ENCODE assay signal across 8 cellular contexts in the genomic region with DNA sequence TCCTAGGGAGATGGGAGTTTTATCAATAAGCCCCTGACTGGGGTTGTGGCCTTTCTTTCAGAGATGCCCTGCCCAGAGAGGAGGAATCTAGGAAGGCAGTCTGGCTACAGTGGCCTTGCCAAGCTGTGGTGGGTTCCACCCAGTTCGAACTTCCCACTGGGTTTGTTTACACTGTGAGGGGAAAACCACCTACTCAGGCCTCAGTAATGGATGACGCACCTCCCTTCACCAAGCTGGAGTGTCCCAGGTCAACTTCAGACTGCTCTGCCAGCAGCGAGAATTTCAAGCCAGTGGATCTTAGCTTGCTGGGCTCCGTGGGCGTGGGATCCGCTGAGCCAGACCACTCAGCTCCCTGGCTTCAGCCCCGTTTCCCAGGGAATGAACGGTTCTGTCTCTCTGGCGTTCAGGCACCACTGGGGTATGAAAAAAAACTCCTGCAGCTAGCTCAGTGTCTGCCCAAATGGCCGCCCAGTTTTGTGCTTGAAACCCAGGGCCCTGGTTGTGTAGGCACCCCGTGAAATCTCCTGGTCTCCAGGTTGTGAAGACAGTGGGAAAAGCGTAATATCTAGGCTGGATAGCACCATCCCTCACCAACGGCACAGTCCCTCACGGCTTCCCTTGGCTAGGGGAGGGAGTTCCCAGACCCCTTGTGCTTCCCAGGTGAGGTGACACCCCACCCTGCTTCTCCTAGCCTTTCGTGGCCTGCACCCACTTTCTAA. TPM values are rescaled to one million over a fixed set of nuclear protein-coding genes. Genes with fewer than 3 reads are reported as not detected.
DNase-seq lines count a peak whose midpoint lies in the region; ATAC-seq and TF ChIP-seq lines count a peak whose summit lies in the region.
"Not testable (repeated sequence)": the region's sequence is repeated elsewhere in the genome, so short reads cannot be mapped to it uniquely, and the experiment has no call there.

No MANE protein-coding gene starts in this region.

- not testable (repeated sequence) for H2BK12ac ChIP-seq in neuronal stem cell (ENCODE audit: low read length)

- not testable (repeated sequence) for H3F3A ChIP-seq in PC-3 (ENCODE audit: low read length, unreplicated experiment)

- TF ChIP-seq CTCF in PC-3 (conservative IDR thresholded peaks at IDR 0.05; ENCODE audit: low read depth, low read length); activated CD8-positive, alpha-beta T cell treated with anti-CD3 and anti-CD28 coated beads for 36 hours (IDR thresholded peaks at IDR 0.05); breast epithelium (IDR thresholded peaks at IDR 0.05): not testable (repeated sequence)

- H2AK5ac ChIP-seq in neuronal stem cell (ENCODE audit: low read depth, low read length) = not testable (repeated sequence)

- not testable (repeated sequence) for H2BK15ac ChIP-seq in neuronal stem cell (ENCODE audit: low read length)

- not testable (repeated sequence) for TF ChIP-seq POLR2A in breast epithelium (IDR thresholded peaks at IDR 0.05)

- H3K4me3 ChIP-seq in CD4-positive, alpha-beta memory T cell (ENCODE audit: low read length in 2 of 2); breast epithelium; neuronal stem cell (ENCODE audit: low read length in 2 of 2): not testable (repeated sequence)
- peak overlapping the region; percentile 18; the same call in 1 of the 2 replicates for H3K4me3 ChIP-seq in PC-3 (ENCODE audit: low read length)

- peaks cover 0 to 26% (median 20%) of the 10 kb centered on the region in 8 donors for H3K9me3 Mint-ChIP-seq in CD4-positive, alpha-beta memory T cell
- H3K9me3 Mint-ChIP-seq in activated CD8-positive, alpha-beta T cell treated with anti-CD3 and anti-CD28 coated beads for 36 hours = peaks cover 25% of the 10 kb centered on the region
- H3K9me3 Mint-ChIP-seq in stimulated activated naive CD8-positive, alpha-beta T cell treated with anti-CD3 and anti-CD28 coated beads, Interleukin-15, Interleukin-2, amounts not matched to agents 100 ng/mL and 50 ng/mL, for 24 hours = peaks cover 31% of the 10 kb centered on the region

- POLR2A ChIA-PET in CD4-positive, alpha-beta memory T cell (lab: Charles Lee; ENCODE audit: partially characterized antibody); PC-3 (lab: Charles Lee; ENCODE audit: unreplicated experiment): not testable (repeated sequence)
- POLR2A ChIA-PET in activated CD8-positive, alpha-beta T cell treated with anti-CD3 and anti-CD28 coated beads for 36 hours (lab: Charles Lee) = interaction anchor here (0.7 to 1.2 kb wide), 2 partner anchors 54 to 200 kb away, joined by 3 to 4 read pairs; no protein-coding TSS in a partner anchor

- CTCF ChIA-PET in CD4-positive, alpha-beta memory T cell (lab: Charles Lee; ENCODE audit: partially characterized antibody); PC-3 (lab: Charles Lee): not testable (repeated sequence)
- CTCF ChIA-PET in activated CD8-positive, alpha-beta T cell treated with anti-CD3 and anti-CD28 coated beads for 36 hours (lab: Charles Lee) = interaction anchor here (1.2 kb wide), 1 partner anchor 113 kb away, joined by 3 read pairs; no protein-coding TSS in a partner anchor

- not testable (repeated sequence) for BruUV-seq in PC-3 (replicated peaks; lab: Mats Ljungman, UMichigan)

- peak in 1 of 5 donors; percentile 34 for DNase-seq in CD4-positive, alpha-beta memory T cell
- peak; percentile 84 for DNase-seq in PC-3
- DNase-seq in activated CD8-positive, alpha-beta T cell treated with anti-CD3 and anti-CD28 coated beads for 36 hours = peak; percentile 8
- DNase-seq in breast epithelium (ENCODE audit: low spot score in 2 of 2); Right ventricle myocardium superior; neuronal stem cell (ENCODE audit: low spot score): not testable (repeated sequence)

- H3K14ac ChIP-seq in neuronal stem cell (ENCODE audit: low read length) = not testable (repeated sequence)

- not testable (repeated sequence) for H3K9me2 ChIP-seq in PC-3 (replicated peaks; ENCODE audit: low read length)

- H2BK5ac ChIP-seq in neuronal stem cell (ENCODE audit: low read length) = peak overlapping the region; percentile 7

- H3K4me2 ChIP-seq in PC-3 (ENCODE audit: low read length) = peak overlapping the region; percentile 82
- not testable (repeated sequence) for H3K4me2 ChIP-seq in neuronal stem cell (ENCODE audit: insufficient read depth, low read length, poor library complexity, severe bottlenecking)

- not testable (repeated sequence) for H3K27me3 Mint-ChIP-seq in CD4-positive, alpha-beta memory T cell; activated CD8-positive, alpha-beta T cell treated with anti-CD3 and anti-CD28 coated beads for 36 hours; stimulated activated naive CD8-positive, alpha-beta T cell treated with anti-CD3 and anti-CD28 coated beads, Interleukin-15, Interleukin-2, amounts not matched to agents 100 ng/mL and 50 ng/mL, for 24 hours

- 0 out of 2 replicates have a peak, but pooled peaks cover 10% of the 10 kb centered on the region for H3K79me2 ChIP-seq in PC-3 (ENCODE audit: low read length)

- H3K27ac ChIP-seq in CD4-positive, alpha-beta memory T cell (ENCODE audit: low read depth, low read length) = peak overlapping the region; percentile 21
- H3K27ac ChIP-seq in PC-3 (ENCODE audit: low read length) (peak overlapping the region; percentile 99), breast epithelium (peak overlapping the region; percentile 67 to 69), neuronal stem cell (replicated peaks; ENCODE audit: low read length) (peak overlapping the region; percentile 93)

- H3K4me1 ChIP-seq in CD4-positive, alpha-beta memory T cell (ENCODE audit: insufficient read depth, low read length) = peaks cover 28% of the 10 kb centered on the region
- peaks cover 37% of the 10 kb centered on the region for H3K4me1 ChIP-seq in PC-3 (ENCODE audit: insufficient read depth, low read length)
- H3K4me1 ChIP-seq in breast epithelium; neuronal stem cell (ENCODE audit: control insufficient read depth in 2 of 2, insufficient read depth in 1 of 2, low read depth in 1 of 2, low read length in 2 of 2): not testable (repeated sequence)

- not testable (repeated sequence) for H4K91ac ChIP-seq in neuronal stem cell (ENCODE audit: low read depth, low read length, poor library complexity)

- WGBS in neuronal stem cell (ENCODE audit: extremely low coverage in 2 of 2, insufficient read length in 2 of 2, insufficient replicate concordance in 1 of 2), 2 donors = no CpG with 5 or more reads among the region's 15 CpGs

- not testable (repeated sequence) for H3K27me3 ChIP-seq in CD4-positive, alpha-beta memory T cell (ENCODE audit: insufficient read depth, low read length); PC-3 (ENCODE audit: low read length); breast epithelium; neuronal stem cell (ENCODE audit: control insufficient read depth in 3 of 3, insufficient read depth in 3 of 3, low read depth in 1 of 3, low read length in 3 of 3)

- H3K18ac ChIP-seq in neuronal stem cell (ENCODE audit: low read length) = peak overlapping the region; percentile 31

- H3K36me3 ChIP-seq in CD4-positive, alpha-beta memory T cell (ENCODE audit: insufficient read depth, low read length); PC-3 (ENCODE audit: low read depth, low read length); breast epithelium: not testable (repeated sequence)
- peaks cover 1 to 16% of the 10 kb centered on the region in 2 donors for H3K36me3 ChIP-seq in neuronal stem cell (replicated peaks in 1 of 2; ENCODE audit: control insufficient read depth in 2 of 2, insufficient read depth in 2 of 2, low read length in 2 of 2)

- peaks cover 52 to 54% of the 10 kb centered on the region in 2 donors for H3K36me3 Mint-ChIP-seq in CD4-positive, alpha-beta memory T cell
- peaks cover 56% of the 10 kb centered on the region for H3K36me3 Mint-ChIP-seq in activated CD8-positive, alpha-beta T cell treated with anti-CD3 and anti-CD28 coated beads for 36 hours (ENCODE audit: low read depth)
- peaks cover 68% of the 10 kb centered on the region for H3K36me3 Mint-ChIP-seq in stimulated activated naive CD8-positive, alpha-beta T cell treated with anti-CD3 and anti-CD28 coated beads, Interleukin-15, Interleukin-2, amounts not matched to agents 100 ng/mL and 50 ng/mL, for 24 hours (ENCODE audit: low read depth)

- not testable (repeated sequence) for H3K79me1 ChIP-seq in neuronal stem cell (ENCODE audit: low read depth, low read length)

- peak overlapping the region; percentile 14 to 78 (median 56) for H3K4me3 Mint-ChIP-seq in CD4-positive, alpha-beta memory T cell
- peak overlapping the region; percentile 62 for H3K4me3 Mint-ChIP-seq in activated CD8-positive, alpha-beta T cell treated with anti-CD3 and anti-CD28 coated beads for 36 hours
- H3K4me3 Mint-ChIP-seq in stimulated activated naive CD8-positive, alpha-beta T cell treated with anti-CD3 and anti-CD28 coated beads, Interleukin-15, Interleukin-2, amounts not matched to agents 100 ng/mL and 50 ng/mL, for 24 hours = peak overlapping the region; percentile 72

- H3K23ac ChIP-seq in neuronal stem cell (ENCODE audit: low read depth, low read length, poor library complexity) = not testable (repeated sequence)

- not testable (repeated sequence) for H4K20me1 ChIP-seq in PC-3 (ENCODE audit: low read length)

- H2AFZ ChIP-seq in PC-3 (ENCODE audit: low read length) (0 out of 2 replicates have a peak overlapping the region, but pooled peaks have one; percentile 41), neuronal stem cell (ENCODE audit: low read length) (peak overlapping the region; percentile 82)

- peak overlapping the region; percentile 87 for H3K9ac ChIP-seq in PC-3 (ENCODE audit: low read length)
- H3K9ac ChIP-seq in neuronal stem cell (ENCODE audit: low read depth, low read length, poor library complexity) = not testable (repeated sequence)

- H3K4ac ChIP-seq in neuronal stem cell (ENCODE audit: low read length) = not testable (repeated sequence)

- intact Hi-C loops in CD4-positive, alpha-beta memory T cell (cut with micrococcal nuclease); breast epithelium (cut with DNase I; ENCODE audit: low total_unique reads): not testable (repeated sequence)
- intact Hi-C loops in PC-3 (cut with micrococcal nuclease) = loop anchor here (2.0 to 5.0 kb wide), 2 partner anchors 54 to 57 kb away; partner anchors contain the start of genes CERT1 and POLK
- intact Hi-C loops in activated CD8-positive, alpha-beta T cell treated with anti-CD3 and anti-CD28 coated beads for 36 hours (cut with micrococcal nuclease) = loop anchor here (5.0 kb wide), 1 partner anchor 54 kb away; the partner anchor contains the start of genes CERT1 and POLK
- intact Hi-C loops in Right ventricle myocardium superior (cut with DNase I) = loop anchor here (10.0 kb wide), 1 partner anchor 51 kb away; the partner anchor contains the start of genes CERT1 and POLK

- peak overlapping the region in 5 of 7 donors; percentile 18 to 86 (median 54) for H3K27ac Mint-ChIP-seq in CD4-positive, alpha-beta memory T cell
- peak overlapping the region; percentile 96 for H3K27ac Mint-ChIP-seq in activated CD8-positive, alpha-beta T cell treated with anti-CD3 and anti-CD28 coated beads for 36 hours
- peak overlapping the region; percentile 97 for H3K27ac Mint-ChIP-seq in stimulated activated naive CD8-positive, alpha-beta T cell treated with anti-CD3 and anti-CD28 coated beads, Interleukin-15, Interleukin-2, amounts not matched to agents 100 ng/mL and 50 ng/mL, for 24 hours

- H2BK120ac ChIP-seq in neuronal stem cell (ENCODE audit: low read depth, low read length) = not testable (repeated sequence)

- H3K9me3 ChIP-seq in CD4-positive, alpha-beta memory T cell (ENCODE audit: control insufficient read depth in 1 of 2, low read length in 2 of 2); PC-3 (ENCODE audit: low read length); breast epithelium: not testable (repeated sequence)
- peaks cover 3 to 14% of the 10 kb centered on the region in 2 donors for H3K9me3 ChIP-seq in neuronal stem cell (replicated peaks in 1 of 2; ENCODE audit: control insufficient read depth in 2 of 2, insufficient read depth in 1 of 2, low read depth in 1 of 2, low read length in 2 of 2)

- ATAC-seq in HG02610 (IDR thresholded peaks at IDR 0.05; ENCODE audit: unreplicated experiment) = peak; percentile 8
- peak; percentile 89 for ATAC-seq in PC-3
- ATAC-seq in activated CD8-positive, alpha-beta T cell treated with anti-CD3 and anti-CD28 coated beads for 36 hours = not testable (repeated sequence)
- peak; percentile 31 for ATAC-seq in Right ventricle myocardium superior (ENCODE audit: poor library complexity)

- H4K8ac ChIP-seq in neuronal stem cell (ENCODE audit: low read depth, low read length) = not testable (repeated sequence)

- H3K4me1 Mint-ChIP-seq in CD4-positive, alpha-beta memory T cell = peaks cover 17 to 56% (median 36%) of the 10 kb centered on the region in 4 donors
- peaks cover 52% of the 10 kb centered on the region for H3K4me1 Mint-ChIP-seq in activated CD8-positive, alpha-beta T cell treated with anti-CD3 and anti-CD28 coated beads for 36 hours (ENCODE audit: low read depth)
- H3K4me1 Mint-ChIP-seq in stimulated activated naive CD8-positive, alpha-beta T cell treated with anti-CD3 and anti-CD28 coated beads, Interleukin-15, Interleukin-2, amounts not matched to agents 100 ng/mL and 50 ng/mL, for 24 hours (ENCODE audit: low read depth) = peaks cover 79% of the 10 kb centered on the region

RNA-seq across cellular contexts. Expression of gene ANKDD1B, which starts 45.1 kb away (rescaled TPM):
- total RNA-seq in CD4-positive, alpha-beta memory T cell = under 1 TPM; 0.61 to 0.73 TPM
- polyA plus RNA-seq in CD4-positive, alpha-beta memory T cell = not detected
- 0.04 TPM in 1 of 2 replicates, not detected in the other for total RNA-seq in PC-3 (2014; rRNA removed)
- not detected for total RNA-seq in activated CD8-positive, alpha-beta T cell treated with anti-CD3 and anti-CD28 coated beads for 36 hours
- total RNA-seq in breast epithelium = 1 to 10 TPM in 2 of 3 donors, under 1 TPM in 1; 0.66 to 1.4 (median 1.0) TPM
- not detected for total RNA-seq in Right ventricle myocardium superior
- polyA plus RNA-seq in neuronal stem cell (2013, experiment 1 of 2) = 0.21 TPM
- polyA plus RNA-seq in neuronal stem cell (2013, experiment 2 of 2) = 0.10 TPM

RNA-seq across cellular contexts. Expression of gene POLK, which starts 54.5 kb away (rescaled TPM):
- total RNA-seq in CD4-positive, alpha-beta memory T cell = 10 to 100 TPM; 30.0 to 30.4 TPM
- 10 to 100 TPM; 24.0 to 25.4 TPM for polyA plus RNA-seq in CD4-positive, alpha-beta memory T cell
- total RNA-seq in PC-3 (2014; rRNA removed) = 6.5 and 9.0 TPM in 2 replicates
- 10 to 100 TPM; 29.5 to 30.6 TPM for total RNA-seq in activated CD8-positive, alpha-beta T cell treated with anti-CD3 and anti-CD28 coated beads for 36 hours
- total RNA-seq in breast epithelium = 10 to 100 TPM; 44.0 to 58.4 (median 44.9) TPM
- total RNA-seq in Right ventricle myocardium superior = 20.6 TPM
- 11.2 TPM for polyA plus RNA-seq in neuronal stem cell (2013, experiment 1 of 2)
- polyA plus RNA-seq in neuronal stem cell (2013, experiment 2 of 2) = 11.2 TPM

RNA-seq across cellular contexts. Expression of gene CERT1, which starts 54.7 kb away (rescaled TPM):
- total RNA-seq in CD4-positive, alpha-beta memory T cell = 10 to 100 TPM; 43.8 to 49.7 TPM
- polyA plus RNA-seq in CD4-positive, alpha-beta memory T cell = 10 to 100 TPM; 16.8 to 22.5 TPM
- total RNA-seq in PC-3 (2014; rRNA removed) = 5.6 and 6.5 TPM in 2 replicates
- total RNA-seq in activated CD8-positive, alpha-beta T cell treated with anti-CD3 and anti-CD28 coated beads for 36 hours = 10 to 100 TPM; 23.9 to 24.6 TPM
- total RNA-seq in breast epithelium = 10 to 100 TPM; 37.7 to 84.0 (median 42.1) TPM
- 32.1 TPM for total RNA-seq in Right ventricle myocardium superior
- polyA plus RNA-seq in neuronal stem cell (2013, experiment 1 of 2) = 23.2 TPM
- polyA plus RNA-seq in neuronal stem cell (2013, experiment 2 of 2) = 22.3 TPM

Comparison
In these comparisons a context has a peak if more than half of its experiments do, and no peak if none do; other contexts are left out.
1. H3K27ac ChIP-seq: peak in every context shown above with its lines; median percentile 99 in PC-3; 93 in neuronal stem cell; 68 in breast epithelium; 21 in CD4-positive, alpha-beta memory T cell.